ENCODE assay signal across 16 cellular contexts in genomic region chrX:10484683-10485247, GRCh38.
A peak's percentile ranks its signal among the peaks of the same experiment; 100 is the strongest.
DNase-seq lines count a peak whose midpoint lies in the region; ATAC-seq, FAIRE-seq and TF ChIP-seq lines count a peak whose summit lies in the region.
"Had no signal": no experiment of that assay in that cellular context is flagged by ENCODE, and none has a peak within 500 bp of the region (broad histone marks: within the 10 kb centered on the region; RNA-seq: fewer than 3 reads in every experiment).

No MANE protein-coding gene starts in this region.

- DNase-seq in astrocyte (ENCODE audit: low read depth) (peak; percentile 58), foreskin keratinocyte (peak; percentile 78 to 88), osteocyte (ENCODE audit: extremely low spot score, unreplicated experiment) (no peak)
- DNase-seq: activated CD4-positive, alpha-beta T cell treated with anti-CD3 and anti-CD28 coated beads, Interleukin-2, amount 50 U/mL, for 1 hour; activated gamma-delta T cell treated with Interleukin-2 at 50 U/mL for 16 hours; amygdala; natural killer cell; NCI-H187; spleen had no signal

- no peak for TF ChIP-seq CTCF in astrocyte (IDR thresholded peaks at IDR 0.05; ENCODE audit: insufficient read depth, low read depth, low read length)
- TF ChIP-seq CTCF in foreskin keratinocyte (conservative IDR thresholded peaks at IDR 0.05): no peak
- no peak for TF ChIP-seq CTCF in osteocyte (IDR thresholded peaks at IDR 0.05)

- no peaks in the 10 kb centered on the region; the same call in 1 of the 2 replicates for H3K27me3 ChIP-seq in HUES6 (ENCODE audit: control insufficient read depth, insufficient read depth, low read length)
- H3K27me3 ChIP-seq in astrocyte (ENCODE audit: insufficient read depth, low read length): no peaks in the 10 kb centered on the region
- H3K27me3 ChIP-seq in foreskin keratinocyte: no peaks in the 10 kb centered on the region
- H3K27me3 ChIP-seq: spleen had no signal

- H3K4me1 Mint-ChIP-seq in astrocyte (ENCODE audit: low read depth, unreplicated experiment) (peaks cover 16% of the 10 kb centered on the region), osteocyte (ENCODE audit: unreplicated experiment) (peaks cover 40% of the 10 kb centered on the region)
- H3K4me1 Mint-ChIP-seq: natural killer cell had no signal

- H3K4me1 ChIP-seq in HUES6 (ENCODE audit: control insufficient read depth, insufficient read depth, low read length) (peaks cover 37% of the 10 kb centered on the region), astrocyte (ENCODE audit: insufficient read depth, low read length) (peaks cover 15% of the 10 kb centered on the region), foreskin keratinocyte (peaks cover 28% of the 10 kb centered on the region)
- H3K4me1 ChIP-seq: spleen had no signal

- H3K4me3 ChIP-seq in HUES6 (ENCODE audit: low read depth, low read length) (peak overlapping the region; percentile 5; the same call in 1 of the 2 replicates), astrocyte (ENCODE audit: insufficient read depth, low read depth, low read length) (no peak overlapping the region)
- H3K4me3 ChIP-seq: lung, spleen had no signal

- H4K20me1 ChIP-seq in astrocyte (ENCODE audit: insufficient read depth, low read length): no peaks in the 10 kb centered on the region

- H3K9me3 Mint-ChIP-seq in astrocyte (ENCODE audit: unreplicated experiment) (no peaks in the 10 kb centered on the region), osteocyte (ENCODE audit: unreplicated experiment) (peaks cover under 1% of the 10 kb centered on the region)

- no peak for FAIRE-seq in astrocyte (lab: Jason Lieb, UNC)
- FAIRE-seq: frontal cortex, HTR-8/SVneo had no signal

- no peak overlapping the region for H3K4me2 ChIP-seq in astrocyte (ENCODE audit: low read length)

- H3K27me3 Mint-ChIP-seq in astrocyte (ENCODE audit: low read depth, unreplicated experiment) (no peaks in the 10 kb centered on the region), osteocyte (ENCODE audit: unreplicated experiment) (no peaks in the 10 kb centered on the region)

- H3K4me3 Mint-ChIP-seq in astrocyte (ENCODE audit: unreplicated experiment) (no peak overlapping the region), osteocyte (ENCODE audit: unreplicated experiment) (no peak overlapping the region)
- H3K4me3 Mint-ChIP-seq: natural killer cell had no signal

- H3K27ac Mint-ChIP-seq in astrocyte (ENCODE audit: unreplicated experiment) (peak overlapping the region; percentile 20), osteocyte (ENCODE audit: unreplicated experiment) (peak overlapping the region; percentile 39)
- H3K27ac Mint-ChIP-seq: natural killer cell had no signal

- ATAC-seq in foreskin keratinocyte: peak; percentile 64
- no peak for ATAC-seq in HG03280 (IDR thresholded peaks at IDR 0.05; ENCODE audit: unreplicated experiment)
- no peak for ATAC-seq in HG02571 (IDR thresholded peaks at IDR 0.05; ENCODE audit: unreplicated experiment)
- ATAC-seq in HG02610 (IDR thresholded peaks at IDR 0.05; ENCODE audit: unreplicated experiment): no peak
- ATAC-seq: natural killer cell had no signal

- H3K27ac ChIP-seq in HUES6 (ENCODE audit: low read depth, low read length): peak overlapping the region; percentile 9; the same call in 1 of the 2 replicates
- H3K27ac ChIP-seq in astrocyte (ENCODE audit: low read depth, low read length): peak overlapping the region; percentile 50
- peak overlapping the region; percentile 29 for H3K27ac ChIP-seq in foreskin keratinocyte
- H3K27ac ChIP-seq: spleen had no signal

- H3K9me3 ChIP-seq in HUES6 (ENCODE audit: control insufficient read depth, insufficient read depth, low read depth, low read length): no peaks in the 10 kb centered on the region
- no peaks in the 10 kb centered on the region for H3K9me3 ChIP-seq in astrocyte (ENCODE audit: insufficient read depth, low read depth, low read length)
- H3K9me3 ChIP-seq: spleen had no signal

- H3K9ac ChIP-seq in HUES6 (ENCODE audit: low read length) (no peak overlapping the region), astrocyte (ENCODE audit: low read length) (no peak overlapping the region)

- H3K79me2 ChIP-seq in astrocyte (ENCODE audit: insufficient read depth, low read length): no peaks in the 10 kb centered on the region

- no peak overlapping the region for H2AFZ ChIP-seq in astrocyte (ENCODE audit: low read depth, low read length)

- H3K36me3 Mint-ChIP-seq in astrocyte (ENCODE audit: low read depth, unreplicated experiment) (no peaks in the 10 kb centered on the region), osteocyte (ENCODE audit: unreplicated experiment) (peaks cover 3% of the 10 kb centered on the region)
- H3K36me3 Mint-ChIP-seq: natural killer cell had no signal

- H3K36me3 ChIP-seq in HUES6 (ENCODE audit: control insufficient read depth, insufficient read depth, low read length) (peaks cover 36% of the 10 kb centered on the region), astrocyte (ENCODE audit: insufficient read depth, low read length) (peaks cover 4% of the 10 kb centered on the region)
- H3K36me3 ChIP-seq: spleen had no signal
